ENCODE assay signal across 1 cellular context in genomic region chr9:129884220-129885017, GRCh38.
A peak's percentile ranks its signal among the peaks of the same experiment; 100 is the strongest.
TF ChIP-seq lines count a peak whose summit lies in the region.

No MANE protein-coding gene starts in this region.

TF ChIP-seq in K562, 482 proteins besides CTCF, POLR2A, EP300 and RAD21 (continued from another document):
- TF ChIP-seq, protein P1, sequence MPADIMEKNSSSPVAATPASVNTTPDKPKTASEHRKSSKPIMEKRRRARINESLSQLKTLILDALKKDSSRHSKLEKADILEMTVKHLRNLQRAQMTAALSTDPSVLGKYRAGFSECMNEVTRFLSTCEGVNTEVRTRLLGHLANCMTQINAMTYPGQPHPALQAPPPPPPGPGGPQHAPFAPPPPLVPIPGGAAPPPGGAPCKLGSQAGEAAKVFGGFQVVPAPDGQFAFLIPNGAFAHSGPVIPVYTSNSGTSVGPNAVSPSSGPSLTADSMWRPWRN (IDR thresholded peaks at IDR 0.05; ENCODE audit: low read depth): no peak
- TF ChIP-seq ZNF592 (IDR thresholded peaks at IDR 0.05): no peak
- TF ChIP-seq XRCC5 (IDR thresholded peaks at IDR 0.05; ENCODE audit: low read depth, low read length): no peak
- no peak for TF ChIP-seq HSF4 (CRISPR knock-in tag; IDR thresholded peaks at IDR 0.05; ENCODE audit: borderline replicate concordance)
- TF ChIP-seq KLF16 (IDR thresholded peaks at IDR 0.05): no peak
- TF ChIP-seq ZNF347 (CRISPR knock-in tag; IDR thresholded peaks at IDR 0.05; ENCODE audit: low read depth): no peak
- TF ChIP-seq ZNF263 (CRISPR knock-in tag; IDR thresholded peaks at IDR 0.05; ENCODE audit: borderline replicate concordance): no peak
- TF ChIP-seq ZSCAN29 (IDR thresholded peaks at IDR 0.05): no peak
- TF ChIP-seq RFX5 (IDR thresholded peaks at IDR 0.05; ENCODE audit: low read depth, low read length): no peak; the same call in 1 of the 2 replicates
- TF ChIP-seq U2AF2 (optimal IDR thresholded peaks at IDR 0.05; ENCODE audit: low read depth, low read length): no peak
- TF ChIP-seq ZNF354B (CRISPR knock-in tag; IDR thresholded peaks at IDR 0.05): peak; percentile 59; the same call in 1 of the 2 replicates
- TF ChIP-seq NR2F6 (CRISPR knock-in tag; IDR thresholded peaks at IDR 0.05): peak; percentile 54; the same call in 1 of the 2 replicates
- no peak for TF ChIP-seq KDM2B (CRISPR knock-in tag; IDR thresholded peaks at IDR 0.05)
- peak; percentile 90 for TF ChIP-seq ERF (CRISPR knock-in tag; IDR thresholded peaks at IDR 0.05)
- TF ChIP-seq KDM5B (IDR thresholded peaks at IDR 0.05; ENCODE audit: insufficient replicate concordance, low read depth, low read length): peak; percentile 92
- peak in 1 of 2 experiments; percentile 86; a peak in 2 of 4 replicates for TF ChIP-seq FOXA3 (CRISPR knock-in tag; conservative IDR thresholded peaks at IDR 0.05 in 1 of 2, IDR thresholded peaks at IDR 0.05 in 1 of 2)
- TF ChIP-seq, protein P2, sequence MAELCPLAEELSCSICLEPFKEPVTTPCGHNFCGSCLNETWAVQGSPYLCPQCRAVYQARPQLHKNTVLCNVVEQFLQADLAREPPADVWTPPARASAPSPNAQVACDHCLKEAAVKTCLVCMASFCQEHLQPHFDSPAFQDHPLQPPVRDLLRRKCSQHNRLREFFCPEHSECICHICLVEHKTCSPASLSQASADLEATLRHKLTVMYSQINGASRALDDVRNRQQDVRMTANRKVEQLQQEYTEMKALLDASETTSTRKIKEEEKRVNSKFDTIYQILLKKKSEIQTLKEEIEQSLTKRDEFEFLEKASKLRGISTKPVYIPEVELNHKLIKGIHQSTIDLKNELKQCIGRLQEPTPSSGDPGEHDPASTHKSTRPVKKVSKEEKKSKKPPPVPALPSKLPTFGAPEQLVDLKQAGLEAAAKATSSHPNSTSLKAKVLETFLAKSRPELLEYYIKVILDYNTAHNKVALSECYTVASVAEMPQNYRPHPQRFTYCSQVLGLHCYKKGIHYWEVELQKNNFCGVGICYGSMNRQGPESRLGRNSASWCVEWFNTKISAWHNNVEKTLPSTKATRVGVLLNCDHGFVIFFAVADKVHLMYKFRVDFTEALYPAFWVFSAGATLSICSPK (IDR thresholded peaks at IDR 0.05; ENCODE audit: borderline replicate concordance): no peak
- TF ChIP-seq JUN (IDR thresholded peaks at IDR 0.05; ENCODE audit: borderline replicate concordance, low read depth, low read length): peak; percentile 49; the same call in 1 of the 2 replicates
- TF ChIP-seq JUN (CRISPR knock-in tag; IDR thresholded peaks at IDR 0.05; ENCODE audit: borderline replicate concordance): no peak
- TF ChIP-seq U2AF1 (optimal IDR thresholded peaks at IDR 0.05; ENCODE audit: low read depth, low read length): no peak
- TF ChIP-seq NEUROD1 (IDR thresholded peaks at IDR 0.05; ENCODE audit: borderline replicate concordance, low read depth, low read length, partially characterized antibody): peak; percentile 60
- TF ChIP-seq PHB2 (IDR thresholded peaks at IDR 0.05; ENCODE audit: low read depth): no peak
- no peak for TF ChIP-seq DACH1 (IDR thresholded peaks at IDR 0.05; ENCODE audit: partially characterized antibody)
- TF ChIP-seq TBL1XR1 (IDR thresholded peaks at IDR 0.05; ENCODE audit: low read length in 2 of 2): peak in 1 of 2 experiments; percentile 79; a peak in 2 of 4 replicates
- TF ChIP-seq BRCA1 (IDR thresholded peaks at IDR 0.05): no peak
- TF ChIP-seq BRCA1 (CRISPR knock-in tag; IDR thresholded peaks at IDR 0.05): no peak
- TF ChIP-seq ZBTB11 (CRISPR knock-in tag; IDR thresholded peaks at IDR 0.05): 0 out of 6 replicates have a peak, but pooled peaks of 1 of the 3 experiments have one; percentile 2
- TF ChIP-seq MCM2 (IDR thresholded peaks at IDR 0.05; ENCODE audit: low read depth): no peak
- TF ChIP-seq FUS (optimal IDR thresholded peaks at IDR 0.05; ENCODE audit: low read depth, low read length): no peak
- TF ChIP-seq, protein P3, sequence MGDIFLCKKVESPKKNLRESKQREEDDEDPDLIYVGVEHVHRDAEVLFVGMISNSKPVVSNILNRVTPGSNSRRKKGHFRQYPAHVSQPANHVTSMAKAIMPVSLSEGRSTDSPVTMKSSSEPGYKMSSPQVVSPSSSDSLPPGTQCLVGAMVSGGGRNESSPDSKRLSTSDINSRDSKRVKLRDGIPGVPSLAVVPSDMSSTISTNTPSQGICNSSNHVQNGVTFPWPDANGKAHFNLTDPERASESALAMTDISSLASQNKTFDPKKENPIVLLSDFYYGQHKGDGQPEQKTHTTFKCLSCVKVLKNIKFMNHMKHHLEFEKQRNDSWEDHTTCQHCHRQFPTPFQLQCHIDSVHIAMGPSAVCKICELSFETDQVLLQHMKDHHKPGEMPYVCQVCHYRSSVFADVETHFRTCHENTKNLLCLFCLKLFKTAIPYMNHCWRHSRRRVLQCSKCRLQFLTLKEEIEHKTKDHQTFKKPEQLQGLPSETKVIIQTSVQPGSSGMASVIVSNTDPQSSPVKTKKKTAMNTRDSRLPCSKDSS (IDR thresholded peaks at IDR 0.05; ENCODE audit: low read depth, partially characterized antibody): no peak
- TF ChIP-seq SP2 (IDR thresholded peaks at IDR 0.05; ENCODE audit: extremely low read depth, low read depth, low read length, poor library complexity, severe bottlenecking): no peak
- TF ChIP-seq TAF9B (IDR thresholded peaks at IDR 0.05; ENCODE audit: partially characterized antibody): no peak
- no peak for TF ChIP-seq GTF2A2 (tag; IDR thresholded peaks at IDR 0.05)
- 0 out of 2 replicates have a peak, but pooled peaks have one; percentile 29 for TF ChIP-seq ZNF696 (CRISPR knock-in tag; conservative IDR thresholded peaks at IDR 0.05)
- peak; percentile 50 to 84 for TF ChIP-seq E2F6 (IDR thresholded peaks at IDR 0.05; ENCODE audit: borderline replicate concordance in 1 of 2, extremely low read depth in 1 of 2, insufficient read depth in 1 of 2, insufficient read length in 1 of 2, low read depth in 1 of 2, low read length in 1 of 2, poor library complexity in 1 of 2, severe bottlenecking in 1 of 2)
- TF ChIP-seq MLLT1 (IDR thresholded peaks at IDR 0.05): no peak
